ENCODE assay signal across 8 cellular contexts in genomic region chr4:147590249-147590920, GRCh38. TPM values are rescaled to one million over a fixed set of nuclear protein-coding genes. Genes with fewer than 3 reads are reported as not detected.
DNase-seq lines count a peak whose midpoint lies in the region; ATAC-seq, FAIRE-seq and TF ChIP-seq lines count a peak whose summit lies in the region.

No MANE protein-coding gene starts in this region.

- intact Hi-C loops in ascending aorta (cut with DNase I), result loop anchor here (1.0 to 2.0 kb wide), 4 partner anchors 72 to 571 kb away; no protein-coding TSS in a partner anchor

- no peak overlapping the region for H3K27ac ChIP-seq in RWPE2 (ENCODE audit: poor library complexity, severe bottlenecking)
- H3K27ac ChIP-seq in ascending aorta, result no peak overlapping the region
- H3K27ac ChIP-seq in small intestine (ENCODE audit: low read depth in 1 of 2, low read length in 1 of 2), result no peak overlapping the region

- peaks cover 5% of the 10 kb centered on the region for H3K4me1 ChIP-seq in RWPE2 (ENCODE audit: insufficient read depth, poor library complexity, severe bottlenecking)
- H3K4me1 ChIP-seq in ascending aorta, result no peaks in the 10 kb centered on the region
- no peaks in the 10 kb centered on the region for H3K4me1 ChIP-seq in small intestine (ENCODE audit: control insufficient read depth in 2 of 2, insufficient read depth in 1 of 2, low read depth in 1 of 2, low read length in 1 of 2)

- in situ Hi-C loops in ACHN (cut with HindIII; ENCODE audit: low pct_ligation_motif_present, low pct_unique_long_range_greater_than_20kb, low sequenced_read_pairs), result no loop called here

- H3K9me3 ChIP-seq in RWPE2 (ENCODE audit: severe bottlenecking) (no peaks in the 10 kb centered on the region), ascending aorta (no peaks in the 10 kb centered on the region), small intestine (ENCODE audit: control insufficient read depth, low read depth) (no peaks in the 10 kb centered on the region)

- H3K36me3 ChIP-seq in RWPE2 (ENCODE audit: low read depth), result no peaks in the 10 kb centered on the region
- no peaks in the 10 kb centered on the region for H3K36me3 ChIP-seq in ascending aorta
- H3K36me3 ChIP-seq in small intestine (ENCODE audit: control insufficient read depth in 2 of 2, insufficient read depth in 2 of 2, low read length in 2 of 2), result no peaks in the 10 kb centered on the region

- ATAC-seq in RWPE2 (ENCODE audit: low read depth), result peak; percentile 61

- no peak for TF ChIP-seq POLR2A in GM12892 (IDR thresholded peaks at IDR 0.05; ENCODE audit: low read depth, low read length)

- TF ChIP-seq CTCF in RWPE2 (IDR thresholded peaks at IDR 0.05; ENCODE audit: poor library complexity, severe bottlenecking), result peak; percentile 97
- TF ChIP-seq CTCF in ascending aorta (IDR thresholded peaks at IDR 0.05), result peak; percentile 67 to 83 (median 78)

- peak; percentile 60 for DNase-seq in ACHN
- peak; percentile 13 for DNase-seq in GM12892 (ENCODE audit: insufficient read length)
- DNase-seq in HT1080 (ENCODE audit: low read depth), result peak; percentile 68
- no peak for DNase-seq in RWPE2 (ENCODE audit: low spot score)
- peak in 1 of 2 donors; percentile 79 for DNase-seq in ascending aorta (ENCODE audit: low spot score in 2 of 2)
- DNase-seq in hippocampal formation (lab: John Stamatoyannopoulos, UW), result peak; percentile 48 to 77
- DNase-seq in small intestine, result peak; percentile 13
- DNase-seq in NCI-H128 (lab: John Stamatoyannopoulos, UW; ENCODE audit: unreplicated experiment), result no peak

- H3K4me3 ChIP-seq in RWPE2 (ENCODE audit: severe bottlenecking) (no peak overlapping the region), ascending aorta (no peak overlapping the region), small intestine (ENCODE audit: low read depth in 1 of 2, low read length in 2 of 2) (no peak overlapping the region)

- WGBS in small intestine, 3 donors, result 38 to 49% (median 44%) methylated on average over 12 of the region's 12 CpGs

- H3K27me3 ChIP-seq in RWPE2 (ENCODE audit: insufficient read depth, poor library complexity, severe bottlenecking) (no peaks in the 10 kb centered on the region), ascending aorta (no peaks in the 10 kb centered on the region), small intestine (ENCODE audit: control insufficient read depth in 2 of 2, insufficient read depth in 2 of 2, low read length in 2 of 2) (no peaks in the 10 kb centered on the region)

- FAIRE-seq in GM12892 (lab: Jason Lieb, UNC), result peak; percentile 92
- peak; percentile 41 for FAIRE-seq in small intestine (lab: Jason Lieb, UNC)

RNA-seq across cellular contexts. Expression of gene TMEM184C, which starts 26.8 kb away (rescaled TPM):
- 11.2 TPM for polyA plus RNA-seq in GM12892 (2012; ENCODE audit: missing spikeins)
- 39.1 and 40.0 TPM in 2 replicates for total RNA-seq in HT1080 (2014; rRNA removed; shearing (Covaris generic))
- polyA plus RNA-seq in HT1080 (2015; cell fraction: cytosol; rRNA removed), result 20.3 and 29.8 TPM in 2 replicates
- 21.3 and 35.4 TPM in 2 replicates for polyA plus RNA-seq in HT1080 (2015; cell fraction: nucleus; rRNA removed)
- total RNA-seq in ascending aorta, result 14.2 TPM
- 10 to 100 TPM in 1 of 3 donors, 1 to 10 TPM in 2; 4.6 to 14.6 (median 6.3) TPM for polyA plus RNA-seq in small intestine

Comparison
In these comparisons a context has a peak if more than half of its experiments do, and no peak if none do; other contexts are left out.
1. DNase-seq: peak in ACHN (single experiment), GM12892 (single experiment), HT1080 (single experiment), hippocampal formation (2 of 2) and small intestine (single experiment); none in RWPE2 (single experiment) and NCI-H128 (single experiment).